In the genomic region with DNA sequence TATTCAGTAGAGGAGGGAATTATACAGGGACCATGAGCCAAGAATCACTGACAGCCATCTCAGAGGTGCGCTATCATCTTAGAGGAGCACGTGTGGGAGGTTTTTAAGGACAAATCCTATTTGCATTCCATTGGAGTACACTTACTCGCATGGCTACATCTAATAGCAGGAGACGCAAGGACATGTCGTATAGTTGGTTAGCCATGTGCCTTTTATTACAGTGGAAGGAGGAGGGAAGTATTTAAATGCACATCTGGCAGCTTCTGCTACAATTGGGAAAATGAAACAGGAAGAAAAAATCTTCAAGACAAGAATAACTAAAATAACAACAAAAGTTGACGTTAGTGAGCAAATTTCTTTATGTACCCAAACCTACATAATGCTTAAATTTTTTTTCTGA, we compare ENCODE assay signal across 26 cellular contexts.
A peak's percentile ranks its signal among the peaks of the same experiment; 100 is the strongest.
DNase-seq lines count a peak whose midpoint lies in the region; ATAC-seq, FAIRE-seq and TF ChIP-seq lines count a peak whose summit lies in the region.
"Had no signal": no experiment of that assay in that cellular context is flagged by ENCODE, and none has a peak within 500 bp of the region (broad histone marks: within the 10 kb centered on the region; RNA-seq: fewer than 3 reads in every experiment).

No MANE protein-coding gene starts in this region.

- H3K36me3 Mint-ChIP-seq in astrocyte (ENCODE audit: low read depth, unreplicated experiment): peaks cover 2% of the 10 kb centered on the region
- no peaks in the 10 kb centered on the region for H3K36me3 Mint-ChIP-seq in activated CD8-positive, alpha-beta T cell treated with anti-CD3 and anti-CD28 coated beads, Interleukin-2, amount 10 ng/mL, durations not matched to agents 7 days and 5 days (ENCODE audit: low read depth)
- H3K36me3 Mint-ChIP-seq: stimulated activated effector memory CD8-positive, alpha-beta T cell treated with anti-CD3 and anti-CD28 coated beads, Interleukin-12 subunit alpha, Interleukin-12 subunit beta, amount 100 ng/mL, for 72 hours had no signal

- CTCF ChIA-PET in AG04450 (lab: Charles Lee): no interaction called here
- CTCF ChIA-PET in activated CD8-positive, alpha-beta T cell treated with anti-CD3 and anti-CD28 coated beads, Interleukin-2, amount 10 ng/mL, durations not matched to agents 7 days and 5 days (lab: Charles Lee): no interaction called here

- POLR2A ChIA-PET in AG04450 (lab: Yijun Ruan, JAX): interaction anchor here (0.8 kb wide), 1 partner anchor 88 kb away, joined by 3 read pairs; no protein-coding TSS in a partner anchor
- POLR2A ChIA-PET in activated CD8-positive, alpha-beta T cell treated with anti-CD3 and anti-CD28 coated beads, Interleukin-2, amount 10 ng/mL, durations not matched to agents 7 days and 5 days (lab: Charles Lee): no interaction called here

- H3K4me3 ChIP-seq in AG04450 (ENCODE audit: low read depth, low read length) (no peak overlapping the region), HFF-Myc (replicated peaks; ENCODE audit: low read depth, low read length) (no peak overlapping the region), astrocyte (ENCODE audit: insufficient read depth, low read depth, low read length) (no peak overlapping the region)
- H3K4me3 ChIP-seq: BLaER1, prostate gland, suprapubic skin had no signal

- peak overlapping the region; percentile 54 for H3K27ac Mint-ChIP-seq in astrocyte (ENCODE audit: unreplicated experiment)
- H3K27ac Mint-ChIP-seq in activated CD8-positive, alpha-beta T cell treated with anti-CD3 and anti-CD28 coated beads, Interleukin-2, amount 10 ng/mL, durations not matched to agents 7 days and 5 days: no peak overlapping the region
- H3K27ac Mint-ChIP-seq: activated CD4-positive, alpha-beta memory T cell treated with anti-CD3 and anti-CD28 coated beads, Interleukin-2, amount 10 ng/mL, durations not matched to agents 7 days and 5 days; activated naive CD8-positive, alpha-beta T cell treated with anti-CD3 and anti-CD28 coated beads, Interleukin-2, amount 10 ng/mL, durations not matched to agents 7 days and 5 days; H9; stimulated activated effector memory CD8-positive, alpha-beta T cell treated with anti-CD3 and anti-CD28 coated beads, Interleukin-12 subunit alpha, Interleukin-12 subunit beta, amount 100 ng/mL, for 72 hours had no signal

- ATAC-seq in activated CD8-positive, alpha-beta T cell treated with anti-CD3 and anti-CD28 coated beads, Interleukin-2, amount 10 ng/mL, durations not matched to agents 7 days and 5 days: no peak
- ATAC-seq: activated CD4-positive, CD25-positive, alpha-beta regulatory T cell treated with anti-CD3 and anti-CD28 coated beads, Interleukin-2, amount 50 U/mL, for 24 hours; stimulated activated effector memory CD8-positive, alpha-beta T cell treated with anti-CD3 and anti-CD28 coated beads, Interleukin-12 subunit alpha, Interleukin-12 subunit beta, amount 100 ng/mL, for 72 hours had no signal

- no peaks in the 10 kb centered on the region for H3K4me1 ChIP-seq in astrocyte (ENCODE audit: insufficient read depth, low read length)
- H3K4me1 ChIP-seq: prostate gland, suprapubic skin had no signal

- no peak for FAIRE-seq in astrocyte (lab: Jason Lieb, UNC)
- FAIRE-seq: GM12891, TTC549 had no signal

- DNase-seq in AG04450 (ENCODE audit: low read depth, low spot score): no peak
- DNase-seq in HFF-Myc (ENCODE audit: extremely low read depth, low read depth): peak; percentile 81
- no peak for DNase-seq in astrocyte (ENCODE audit: low read depth)
- peak; percentile 8 for DNase-seq in germinal center (ENCODE audit: low spot score)
- no peak for DNase-seq in activated CD8-positive, alpha-beta T cell treated with anti-CD3 and anti-CD28 coated beads, Interleukin-2, amount 10 ng/mL, durations not matched to agents 7 days and 5 days
- no peak for DNase-seq in activated naive CD4-positive, alpha-beta T cell (lab: John Stamatoyannopoulos, UW)
- no peak for DNase-seq in NCI-H524 (lab: John Stamatoyannopoulos, UW)
- no peak for DNase-seq in stimulated activated CD4-positive, alpha-beta T cell treated with anti-CD3 and anti-CD28 coated beads, Interleukin-2, amount 100 ng/mL, for 48 hours
- DNase-seq: activated CD4-positive, alpha-beta memory T cell treated with anti-CD3 and anti-CD28 coated beads, Interleukin-2, amount 10 ng/mL, durations not matched to agents 7 days and 5 days; activated naive CD8-positive, alpha-beta T cell treated with anti-CD3 and anti-CD28 coated beads, Interleukin-2, amount 10 ng/mL, durations not matched to agents 7 days and 5 days; DND-41; glutamatergic neuron; H9; NCI-H1436; NCI-H446 treated with DMSO at 0.1 percent for 48 hours; SIG-M5; stimulated activated CD4-positive, alpha-beta T cell treated with anti-CD3 and anti-CD28 coated beads, Interleukin-2, amount 100 ng/mL, for 24 hours had no signal

- H3K27me3 Mint-ChIP-seq in astrocyte (ENCODE audit: low read depth, unreplicated experiment): no peaks in the 10 kb centered on the region
- peaks cover 6% of the 10 kb centered on the region for H3K27me3 Mint-ChIP-seq in activated CD8-positive, alpha-beta T cell treated with anti-CD3 and anti-CD28 coated beads, Interleukin-2, amount 10 ng/mL, durations not matched to agents 7 days and 5 days (ENCODE audit: low read depth)

- H4K20me1 ChIP-seq in astrocyte (ENCODE audit: insufficient read depth, low read length): no peaks in the 10 kb centered on the region
- H4K20me1 ChIP-seq: BLaER1 had no signal

- H3K4me3 Mint-ChIP-seq in astrocyte (ENCODE audit: unreplicated experiment): no peak overlapping the region
- H3K4me3 Mint-ChIP-seq in activated CD8-positive, alpha-beta T cell treated with anti-CD3 and anti-CD28 coated beads, Interleukin-2, amount 10 ng/mL, durations not matched to agents 7 days and 5 days: no peak overlapping the region
- H3K4me3 Mint-ChIP-seq: activated CD4-positive, alpha-beta memory T cell treated with anti-CD3 and anti-CD28 coated beads, Interleukin-2, amount 10 ng/mL, durations not matched to agents 7 days and 5 days; activated naive CD8-positive, alpha-beta T cell treated with anti-CD3 and anti-CD28 coated beads, Interleukin-2, amount 10 ng/mL, durations not matched to agents 7 days and 5 days; H9; stimulated activated effector memory CD8-positive, alpha-beta T cell treated with anti-CD3 and anti-CD28 coated beads, Interleukin-12 subunit alpha, Interleukin-12 subunit beta, amount 100 ng/mL, for 72 hours had no signal

- H3K4me2 ChIP-seq in astrocyte (ENCODE audit: low read length): peak overlapping the region; percentile 9
- H3K4me2 ChIP-seq: BLaER1 had no signal

- no peaks in the 10 kb centered on the region for H3K9me3 Mint-ChIP-seq in astrocyte (ENCODE audit: unreplicated experiment)
- no peaks in the 10 kb centered on the region for H3K9me3 Mint-ChIP-seq in activated CD8-positive, alpha-beta T cell treated with anti-CD3 and anti-CD28 coated beads, Interleukin-2, amount 10 ng/mL, durations not matched to agents 7 days and 5 days (ENCODE audit: insufficient read depth)
- H3K9me3 Mint-ChIP-seq: activated CD4-positive, alpha-beta memory T cell treated with anti-CD3 and anti-CD28 coated beads, Interleukin-2, amount 10 ng/mL, durations not matched to agents 7 days and 5 days; H9; stimulated activated effector memory CD8-positive, alpha-beta T cell treated with anti-CD3 and anti-CD28 coated beads, Interleukin-12 subunit alpha, Interleukin-12 subunit beta, amount 100 ng/mL, for 72 hours had no signal

- H3K4me1 Mint-ChIP-seq in astrocyte (ENCODE audit: low read depth, unreplicated experiment): peaks cover 10% of the 10 kb centered on the region
- H3K4me1 Mint-ChIP-seq in activated CD8-positive, alpha-beta T cell treated with anti-CD3 and anti-CD28 coated beads, Interleukin-2, amount 10 ng/mL, durations not matched to agents 7 days and 5 days (ENCODE audit: low read depth): peaks cover 10% of the 10 kb centered on the region
- H3K4me1 Mint-ChIP-seq: activated CD4-positive, alpha-beta memory T cell treated with anti-CD3 and anti-CD28 coated beads, Interleukin-2, amount 10 ng/mL, durations not matched to agents 7 days and 5 days had no signal

- no peak overlapping the region for H3K9ac ChIP-seq in astrocyte (ENCODE audit: low read length)
- H3K9ac ChIP-seq: BLaER1 had no signal

- H3K79me2 ChIP-seq in astrocyte (ENCODE audit: insufficient read depth, low read length): no peaks in the 10 kb centered on the region

- H3K9me3 ChIP-seq in AG04450 (ENCODE audit: control insufficient read depth, insufficient read depth, low read length) (no peaks in the 10 kb centered on the region), astrocyte (ENCODE audit: insufficient read depth, low read depth, low read length) (no peaks in the 10 kb centered on the region)
- H3K9me3 ChIP-seq: BLaER1, neutrophil, prostate gland, suprapubic skin had no signal

- no peaks in the 10 kb centered on the region for H3K36me3 ChIP-seq in astrocyte (ENCODE audit: insufficient read depth, low read length)
- H3K36me3 ChIP-seq: BLaER1, neutrophil, prostate gland, suprapubic skin had no signal

- TF ChIP-seq CTCF in AG04450 (IDR thresholded peaks at IDR 0.05; ENCODE audit: low read depth, low read length): no peak
- no peak for TF ChIP-seq CTCF in HFF-Myc (IDR thresholded peaks at IDR 0.05; ENCODE audit: low read depth, low read length, missing control alignments)
- TF ChIP-seq CTCF in astrocyte (IDR thresholded peaks at IDR 0.05; ENCODE audit: insufficient read depth, low read depth, low read length): no peak

- no peak overlapping the region for H2AFZ ChIP-seq in astrocyte (ENCODE audit: low read depth, low read length)

- H3K27ac ChIP-seq in AG04450 (ENCODE audit: low read depth, low read length): peak overlapping the region; percentile 33
- no peak overlapping the region for H3K27ac ChIP-seq in astrocyte (ENCODE audit: low read depth, low read length)
- H3K27ac ChIP-seq: BLaER1, HL-60, neutrophil, prostate gland, suprapubic skin had no signal

- H3K27me3 ChIP-seq in AG04450 (ENCODE audit: control insufficient read depth, insufficient read depth, low read length): no peaks in the 10 kb centered on the region
- no peaks in the 10 kb centered on the region for H3K27me3 ChIP-seq in astrocyte (ENCODE audit: insufficient read depth, low read length)
- H3K27me3 ChIP-seq: BLaER1, neutrophil, suprapubic skin had no signal

Comparison
In these comparisons a context has a peak if more than half of its experiments do, and no peak if none do; other contexts are left out.
1. DNase-seq: peak in HFF-Myc (single experiment) and germinal center (single experiment); none in AG04450 (single experiment), astrocyte (single experiment), activated CD8-positive, alpha-beta T cell treated with anti-CD3 and anti-CD28 coated beads, Interleukin-2, amount 10 ng/mL, durations not matched to agents 7 days and 5 days (single experiment), activated naive CD4-positive, alpha-beta T cell (0 of 4), NCI-H524 (0 of 2) and stimulated activated CD4-positive, alpha-beta T cell treated with anti-CD3 and anti-CD28 coated beads, Interleukin-2, amount 100 ng/mL, for 48 hours (0 of 2).